Comparison of ENCODE assay signal across 8 cellular contexts in genomic region chr18:56575819-56576663, GRCh38.
DNase-seq lines count a peak whose midpoint lies in the region; ATAC-seq and TF ChIP-seq lines count a peak whose summit lies in the region.

No MANE protein-coding gene starts in this region.

- H3K4me3 Mint-ChIP-seq in brain: peak overlapping the region in 3 of 5 experiments; percentile 24 to 58 (median 53)

- no peak for TF ChIP-seq POLR2A in thyroid gland (IDR thresholded peaks at IDR 0.05)

- ATAC-seq in HG02642 (IDR thresholded peaks at IDR 0.05; ENCODE audit: poor library complexity, unreplicated experiment) (peak; percentile 58), HG03442 (IDR thresholded peaks at IDR 0.05; ENCODE audit: unreplicated experiment) (no peak)
- no peak for ATAC-seq in stimulated activated naive CD8-positive, alpha-beta T cell treated with anti-CD3 and anti-CD28 coated beads, Interleukin-15, Interleukin-2, amounts not matched to agents 100 U/mL and 50 U/mL, for 24 hours

- peak overlapping the region in 2 of 3 donors; percentile 31 to 83 for H3K27ac ChIP-seq in thyroid gland

- intact Hi-C loops in thyroid gland (cut with DNase I): loop anchor here (10.0 kb wide), 1 partner anchor 1341 kb away; no protein-coding TSS in a partner anchor

- peaks cover 6 to 23% (median 14%) of the 10 kb centered on the region in 5 experiments for H3K9me3 Mint-ChIP-seq in brain

- TF ChIP-seq CTCF in brain (conservative IDR thresholded peaks at IDR 0.05) (peak; percentile 84 to 90), kidney epithelial cell (IDR thresholded peaks at IDR 0.05; ENCODE audit: insufficient read depth, low read length, poor library complexity, severe bottlenecking) (peak; percentile 50), thyroid gland (IDR thresholded peaks at IDR 0.05) (peak in 5 of 6 experiments; percentile 55 to 95 (median 76))

- DNase-seq in EH (ENCODE audit: low read depth): peak; percentile 67
- DNase-seq in NCI-H345 treated with DMSO at 0.1 percent for 48 hours (lab: John Stamatoyannopoulos, UW; ENCODE audit: unreplicated experiment): peak; percentile 22
- DNase-seq in kidney epithelial cell (ENCODE audit: low read depth): no peak
- DNase-seq in thyroid gland: no peak
- no peak for DNase-seq in stimulated activated naive CD8-positive, alpha-beta T cell treated with anti-CD3 and anti-CD28 coated beads, Interleukin-15, Interleukin-2, amounts not matched to agents 100 U/mL and 50 U/mL, for 24 hours

- peaks cover 10% of the 10 kb centered on the region for H3K36me3 Mint-ChIP-seq in brain

- H3K4me1 Mint-ChIP-seq in brain: peaks cover 26% of the 10 kb centered on the region

- no peaks in the 10 kb centered on the region for H3K36me3 ChIP-seq in kidney epithelial cell (ENCODE audit: control insufficient read depth, insufficient read depth, low read length)
- no peaks in the 10 kb centered on the region for H3K36me3 ChIP-seq in thyroid gland

- peak overlapping the region in 3 of 5 experiments; percentile 36 to 66 (median 60) for H3K27ac Mint-ChIP-seq in brain

- H3K27me3 Mint-ChIP-seq in brain: no peaks in the 10 kb centered on the region

- 36 to 37% methylated on average over 8 of the region's 8 CpGs for WGBS in thyroid gland, 2 donors

- peaks cover 20 to 21% of the 10 kb centered on the region in 2 donors for H3K4me1 ChIP-seq in thyroid gland

- H3K4me3 ChIP-seq in kidney epithelial cell (ENCODE audit: low read depth, low read length) (no peak overlapping the region), thyroid gland (replicated peaks in 1 of 3) (no peak overlapping the region)

- H3K9me3 ChIP-seq in thyroid gland: no peaks in the 10 kb centered on the region

- H3K27me3 ChIP-seq in kidney epithelial cell (ENCODE audit: control insufficient read depth, insufficient read depth, low read length) (no peaks in the 10 kb centered on the region), thyroid gland (no peaks in the 10 kb centered on the region)

Comparison
In these comparisons a context has a peak if more than half of its experiments do, and no peak if none do; other contexts are left out.
1. DNase-seq: peak in EH (single experiment) and NCI-H345 treated with DMSO at 0.1 percent for 48 hours (single experiment); none in kidney epithelial cell (single experiment), thyroid gland (0 of 2) and stimulated activated naive CD8-positive, alpha-beta T cell treated with anti-CD3 and anti-CD28 coated beads, Interleukin-15, Interleukin-2, amounts not matched to agents 100 U/mL and 50 U/mL, for 24 hours (single experiment).
2. Peak in every context shown above with its lines, with median percentiles within 50 percentile points of each other: CTCF ChIP-seq.